ENCODE assay signal across 2 cellular contexts in the genomic region with DNA sequence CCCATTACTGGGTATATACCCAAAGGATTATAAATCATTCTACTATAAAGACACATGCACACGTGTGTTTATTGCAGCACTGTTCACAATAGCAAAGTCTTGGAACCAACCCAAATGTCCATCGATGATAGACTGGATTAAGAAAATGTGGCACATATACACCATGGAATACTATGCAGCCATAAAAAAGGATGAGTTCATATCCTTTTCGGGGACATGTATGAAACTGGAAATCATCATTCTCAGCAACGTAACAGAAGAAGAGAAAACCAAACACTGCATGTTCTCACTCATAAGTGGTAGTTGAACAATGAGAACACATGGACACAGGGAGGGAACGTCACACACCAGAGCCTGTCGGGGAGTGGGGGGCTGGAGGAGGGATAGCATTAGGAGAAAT. TPM values are rescaled to one million over a fixed set of nuclear protein-coding genes. Genes with fewer than 3 reads are reported as not detected.
"Had no signal": no experiment of that assay in that cellular context is flagged by ENCODE, and none has a peak within 500 bp of the region (broad histone marks: within the 10 kb centered on the region; RNA-seq: fewer than 3 reads in every experiment).

No MANE protein-coding gene starts in this region.

RNA-seq across cellular contexts. Expression of a gene that starts 15.6 kb away (rescaled TPM):
- total RNA-seq: naive thymus-derived CD8-positive, alpha-beta T cell; natural killer cell treated with Interleukin-12 subunit alpha and Interleukin-12 subunit beta and Interleukin-15 and Interleukin-18, amount 100 ng/mL, for 72 hours had no signal
- polyA plus RNA-seq: naive thymus-derived CD8-positive, alpha-beta T cell had no signal
